Comparison of ENCODE assay signal across 8 cellular contexts in genomic region chr11:94134651-94135512, GRCh38. TPM values are rescaled to one million over a fixed set of nuclear protein-coding genes. Genes with fewer than 3 reads are reported as not detected.
DNase-seq lines count a peak whose midpoint lies in the region; ATAC-seq lines count a peak whose summit lies in the region.

No MANE protein-coding gene starts in this region.

- CTCF ChIA-PET in activated CD4-positive, alpha-beta T cell treated with anti-CD3 and anti-CD28 coated beads for 36 hours (lab: Charles Lee), result interaction anchor here (0.6 to 0.9 kb wide), 2 partner anchors 19 to 383 kb away, joined by 3 to 4 read pairs; no protein-coding TSS in a partner anchor
- CTCF ChIA-PET in activated CD4-positive, alpha-beta T cell treated with anti-CD3 and anti-CD28 coated beads, Interleukin-2, amount 10 ng/mL, durations not matched to agents 7 days and 5 days (lab: Charles Lee), result interaction anchor here (1.4 kb wide), 1 partner anchor 10 kb away, joined by 3 read pairs; no protein-coding TSS in a partner anchor

- H3K36me3 Mint-ChIP-seq in activated CD4-positive, alpha-beta T cell treated with anti-CD3 and anti-CD28 coated beads for 36 hours (ENCODE audit: low read depth), result peaks cover 10% of the 10 kb centered on the region
- H3K36me3 Mint-ChIP-seq in activated CD4-positive, alpha-beta T cell treated with anti-CD3 and anti-CD28 coated beads, Interleukin-2, amount 10 ng/mL, durations not matched to agents 7 days and 5 days (ENCODE audit: low read depth), result peaks cover 10% of the 10 kb centered on the region

- POLR2A ChIA-PET in activated CD4-positive, alpha-beta T cell treated with anti-CD3 and anti-CD28 coated beads for 36 hours (lab: Charles Lee), result interaction anchor here (0.6 kb wide), 1 partner anchor 28 kb away, joined by 3 read pairs; no protein-coding TSS in a partner anchor
- POLR2A ChIA-PET in activated CD4-positive, alpha-beta T cell treated with anti-CD3 and anti-CD28 coated beads, Interleukin-2, amount 10 ng/mL, durations not matched to agents 7 days and 5 days (lab: Charles Lee), result no interaction called here

- peak overlapping the region; percentile 25 for H3K27ac ChIP-seq in right cardiac atrium (ENCODE audit: low read length)

- no peaks in the 10 kb centered on the region for H3K27me3 ChIP-seq in right cardiac atrium (ENCODE audit: control insufficient read depth, insufficient read depth)

- H3K4me1 Mint-ChIP-seq in activated CD4-positive, alpha-beta T cell treated with anti-CD3 and anti-CD28 coated beads for 36 hours, result peaks cover 45% of the 10 kb centered on the region
- peaks cover 34% of the 10 kb centered on the region for H3K4me1 Mint-ChIP-seq in activated CD4-positive, alpha-beta T cell treated with anti-CD3 and anti-CD28 coated beads, Interleukin-2, amount 10 ng/mL, durations not matched to agents 7 days and 5 days

- peak overlapping the region; percentile 12 for H3K4me3 Mint-ChIP-seq in activated CD4-positive, alpha-beta T cell treated with anti-CD3 and anti-CD28 coated beads for 36 hours
- H3K4me3 Mint-ChIP-seq in activated CD4-positive, alpha-beta T cell treated with anti-CD3 and anti-CD28 coated beads, Interleukin-2, amount 10 ng/mL, durations not matched to agents 7 days and 5 days, result no peak overlapping the region

- no peaks in the 10 kb centered on the region for H3K9me3 ChIP-seq in right cardiac atrium (ENCODE audit: control insufficient read depth, low read length)

- peak; percentile 95 for ATAC-seq in activated CD4-positive, alpha-beta T cell treated with anti-CD3 and anti-CD28 coated beads for 36 hours
- ATAC-seq in HG03469 (IDR thresholded peaks at IDR 0.05; ENCODE audit: unreplicated experiment), result peak; percentile 45
- peak; percentile 85 to 90 for ATAC-seq in right cardiac atrium

- H3K27me3 Mint-ChIP-seq in activated CD4-positive, alpha-beta T cell treated with anti-CD3 and anti-CD28 coated beads for 36 hours, result no peaks in the 10 kb centered on the region
- no peaks in the 10 kb centered on the region for H3K27me3 Mint-ChIP-seq in activated CD4-positive, alpha-beta T cell treated with anti-CD3 and anti-CD28 coated beads, Interleukin-2, amount 10 ng/mL, durations not matched to agents 7 days and 5 days

- 35% methylated on average over 10 of the region's 10 CpGs for WGBS in right cardiac atrium

- H3K27ac Mint-ChIP-seq in activated CD4-positive, alpha-beta T cell treated with anti-CD3 and anti-CD28 coated beads for 36 hours, result peak overlapping the region; percentile 72
- no peak overlapping the region for H3K27ac Mint-ChIP-seq in activated CD4-positive, alpha-beta T cell treated with anti-CD3 and anti-CD28 coated beads, Interleukin-2, amount 10 ng/mL, durations not matched to agents 7 days and 5 days

- intact Hi-C loops in activated CD4-positive, alpha-beta T cell treated with anti-CD3 and anti-CD28 coated beads for 36 hours (cut with DNase I, micrococcal nuclease), result loop anchor here in 1 of 2 experiments (5.0 kb wide), 1 partner anchor 742 kb away; no protein-coding TSS in a partner anchor
- intact Hi-C loops in right cardiac atrium (cut with DNase I), result no loop called here

- no peak overlapping the region for H3K4me3 ChIP-seq in right cardiac atrium (ENCODE audit: low read length)

- DNase-seq in activated CD4-positive, alpha-beta T cell treated with anti-CD3 and anti-CD28 coated beads for 36 hours, result peak; percentile 74
- no peak for DNase-seq in activated CD4-positive, alpha-beta T cell treated with anti-CD3 and anti-CD28 coated beads, Interleukin-2, amount 10 ng/mL, durations not matched to agents 7 days and 5 days
- DNase-seq in activated naive CD4-positive, alpha-beta T cell treated with anti-CD3 and anti-CD28 coated beads, Interleukin-2, amount 50 U/mL, for 16 hours, result peak; percentile 34
- DNase-seq in right cardiac atrium (peak; percentile 83 to 92 (median 87)), SK-N-DZ (ENCODE audit: low spot score) (no peak), COLO829 (ENCODE audit: low spot score) (no peak)
- DNase-seq in stimulated activated CD4-positive, alpha-beta T cell treated with anti-CD3 and anti-CD28 coated beads, Interleukin-12 subunit alpha, Interleukin-12 subunit beta, amount 100 ng/mL, for 48 hours (ENCODE audit: low read depth in 2 of 3, low spot score in 1 of 3), result peak in 2 of 3 donors; percentile 27 to 34

- H3K4me1 ChIP-seq in right cardiac atrium (ENCODE audit: control insufficient read depth, insufficient read depth, low read length), result peaks cover 32% of the 10 kb centered on the region

- peaks cover 3% of the 10 kb centered on the region for H3K9me3 Mint-ChIP-seq in activated CD4-positive, alpha-beta T cell treated with anti-CD3 and anti-CD28 coated beads for 36 hours (ENCODE audit: low read depth)
- no peaks in the 10 kb centered on the region for H3K9me3 Mint-ChIP-seq in activated CD4-positive, alpha-beta T cell treated with anti-CD3 and anti-CD28 coated beads, Interleukin-2, amount 10 ng/mL, durations not matched to agents 7 days and 5 days

RNA-seq across cellular contexts. Expression of gene PANX1, which starts 6.2 kb away (rescaled TPM):
- total RNA-seq in activated CD4-positive, alpha-beta T cell treated with anti-CD3 and anti-CD28 coated beads for 36 hours, result 10 to 100 TPM in 1 of 2 experiments, 1 to 10 TPM in 1; 9.8 to 10.7 TPM
- total RNA-seq in activated CD4-positive, alpha-beta T cell treated with anti-CD3 and anti-CD28 coated beads, Interleukin-2, amount 10 ng/mL, durations not matched to agents 7 days and 5 days, result 10 to 100 TPM; 13.2 to 13.9 TPM
- total RNA-seq in right cardiac atrium, result 10 to 100 TPM in 1 of 4 donors, 1 to 10 TPM in 3; 8.0 to 16.1 (median 8.5) TPM
- polyA plus RNA-seq in right cardiac atrium, result 4.6 TPM
- polyA plus RNA-seq in SK-N-DZ (2014; cell fraction: cytosol; rRNA removed), result 45.6 and 51.8 TPM in 2 replicates
- 22.3 and 28.4 TPM in 2 replicates for polyA plus RNA-seq in SK-N-DZ (2014; cell fraction: nucleus; rRNA removed)

Comparison
In these comparisons a context has a peak if more than half of its experiments do, and no peak if none do; other contexts are left out.
1. DNase-seq: peak in activated CD4-positive, alpha-beta T cell treated with anti-CD3 and anti-CD28 coated beads for 36 hours (single experiment), activated naive CD4-positive, alpha-beta T cell treated with anti-CD3 and anti-CD28 coated beads, Interleukin-2, amount 50 U/mL, for 16 hours (single experiment), right cardiac atrium (3 of 3) and stimulated activated CD4-positive, alpha-beta T cell treated with anti-CD3 and anti-CD28 coated beads, Interleukin-12 subunit alpha, Interleukin-12 subunit beta, amount 100 ng/mL, for 48 hours (2 of 3); none in activated CD4-positive, alpha-beta T cell treated with anti-CD3 and anti-CD28 coated beads, Interleukin-2, amount 10 ng/mL, durations not matched to agents 7 days and 5 days (single experiment), SK-N-DZ (single experiment) and COLO829 (single experiment).
2. ATAC-seq: peak in every context shown above with its lines; median percentile 95 in activated CD4-positive, alpha-beta T cell treated with anti-CD3 and anti-CD28 coated beads for 36 hours; 88 in right cardiac atrium; 45 in HG03469.